In the genomic region with DNA sequence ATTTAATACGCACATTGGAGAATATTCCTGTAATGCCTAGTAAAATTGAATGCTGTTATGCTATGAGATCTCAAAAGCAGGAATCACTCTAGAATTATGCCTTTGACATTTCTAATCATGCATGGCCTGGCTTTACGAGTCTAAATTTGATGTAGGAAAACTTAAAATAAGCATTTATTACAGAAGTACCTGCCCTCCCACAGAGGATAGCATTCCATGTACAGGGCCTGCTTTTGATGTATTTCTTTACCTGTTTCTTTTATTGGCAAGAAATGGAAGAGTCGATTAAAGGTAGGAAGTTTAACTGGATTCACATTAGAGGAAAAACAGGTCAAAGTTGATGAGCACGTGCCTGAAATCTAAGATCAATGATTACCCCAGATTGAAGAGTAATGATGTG, we compare ENCODE assay signal across 28 cellular contexts.
"Had no signal": no experiment of that assay in that cellular context is flagged by ENCODE, and none has a peak within 500 bp of the region (broad histone marks: within the 10 kb centered on the region; RNA-seq: fewer than 3 reads in every experiment).

No MANE protein-coding gene starts in this region.

- H3K27ac Mint-ChIP-seq: activated CD8-positive, alpha-beta T cell treated with anti-CD3 and anti-CD28 coated beads for 36 hours; activated naive CD8-positive, alpha-beta T cell treated with anti-CD3 and anti-CD28 coated beads for 36 hours; activated T-cell treated with anti-CD3 and anti-CD28 coated beads, Interleukin-2, amount 50 U/mL, for 72 hours; activated T-helper 17 cell treated with anti-CD3 and anti-CD28 coated beads, Interleukin-2, amount 50 U/mL, for 72 hours had no signal

- H3K27me3 ChIP-seq: brain microvascular endothelial cell, cardiac muscle cell had no signal

- H3K36me3 Mint-ChIP-seq: activated naive CD8-positive, alpha-beta T cell treated with anti-CD3 and anti-CD28 coated beads for 36 hours had no signal

- DNase-seq: activated CD4-positive, alpha-beta T cell treated with anti-CD3 and anti-CD28 coated beads for 1 hour; activated CD4-positive, alpha-beta T cell treated with anti-CD3 and anti-CD28 coated beads for 48 hours; activated CD4-positive, CD25-positive, alpha-beta regulatory T cell; activated CD8-positive, alpha-beta T cell treated with anti-CD3 and anti-CD28 coated beads for 36 hours; activated effector memory CD4-positive, alpha-beta T cell treated with anti-CD3 and anti-CD28 coated beads, Interleukin-2, amount 50 U/mL, for 16 hours; activated naive CD4-positive, alpha-beta T cell; activated naive CD4-positive, alpha-beta T cell treated with anti-CD3 and anti-CD28 coated beads, Interleukin-2, amount 50 U/mL, for 16 hours; activated naive CD8-positive, alpha-beta T cell treated with anti-CD3 and anti-CD28 coated beads for 36 hours; activated T-cell treated with anti-CD3 and anti-CD28 coated beads, Interleukin-2, amount 50 U/mL, for 1 hour; activated T-cell treated with anti-CD3 and anti-CD28 coated beads, Interleukin-2, amount 50 U/mL, for 72 hours; amniotic stem cell; aorta; brain microvascular endothelial cell; Karpas-422; NCI-H1105; NCI-H1417 treated with DMSO at 0.1 percent for 48 hours; NCI-H187 treated with DMSO at 0.1 percent for 48 hours; NCI-H2081; NCI-H2171 treated with DMSO at 0.1 percent for 48 hours; NCI-H2227 treated with DMSO at 0.1 percent for 48 hours; NCI-H524; PC-3; Right ventricle myocardium superior; T1000; WERI-Rb-1 had no signal

- H3K4me3 ChIP-seq: cardiac muscle cell had no signal

- H3K4me3 Mint-ChIP-seq: activated CD8-positive, alpha-beta T cell treated with anti-CD3 and anti-CD28 coated beads for 36 hours; activated naive CD8-positive, alpha-beta T cell treated with anti-CD3 and anti-CD28 coated beads for 36 hours; activated T-cell treated with anti-CD3 and anti-CD28 coated beads, Interleukin-2, amount 50 U/mL, for 72 hours; activated T-helper 17 cell treated with anti-CD3 and anti-CD28 coated beads, Interleukin-2, amount 50 U/mL, for 72 hours; central memory CD8-positive, alpha-beta T cell had no signal

- H3K36me3 ChIP-seq: brain microvascular endothelial cell, cardiac muscle cell, WERI-Rb-1 had no signal

- H3K4me1 Mint-ChIP-seq: activated naive CD8-positive, alpha-beta T cell treated with anti-CD3 and anti-CD28 coated beads for 36 hours; activated T-helper 17 cell treated with anti-CD3 and anti-CD28 coated beads, Interleukin-2, amount 50 U/mL, for 72 hours; central memory CD8-positive, alpha-beta T cell had no signal

- H3K27me3 Mint-ChIP-seq: activated CD8-positive, alpha-beta T cell treated with anti-CD3 and anti-CD28 coated beads for 36 hours; activated naive CD8-positive, alpha-beta T cell treated with anti-CD3 and anti-CD28 coated beads for 36 hours; activated T-helper 17 cell treated with anti-CD3 and anti-CD28 coated beads, Interleukin-2, amount 50 U/mL, for 72 hours; central memory CD8-positive, alpha-beta T cell had no signal

- H3K27ac ChIP-seq: brain microvascular endothelial cell, cardiac muscle cell, WERI-Rb-1 had no signal

- H3K9me3 Mint-ChIP-seq: activated T-cell treated with anti-CD3 and anti-CD28 coated beads, Interleukin-2, amount 50 U/mL, for 72 hours had no signal
